20 cellular contexts compared by ENCODE assay signal in the genomic region with DNA sequence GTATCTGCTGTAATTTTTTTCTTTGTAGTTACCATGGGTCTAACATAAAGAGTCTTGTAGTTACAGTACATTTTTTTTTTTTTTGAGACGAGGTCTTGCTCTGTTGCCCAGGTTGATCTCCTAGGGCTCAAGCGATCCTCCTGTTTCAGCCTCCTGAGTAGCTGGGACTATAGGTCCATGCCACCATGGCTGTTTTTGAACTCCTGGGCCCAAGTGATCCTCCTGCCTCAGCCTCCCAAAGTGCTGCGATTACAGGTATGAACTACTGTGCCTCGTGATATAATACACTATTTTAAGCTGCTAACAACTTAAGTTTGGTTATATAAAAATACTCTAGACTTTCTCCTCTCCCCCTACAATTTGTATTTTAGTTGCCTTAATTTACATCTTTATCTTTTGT.
"Had no signal": no experiment of that assay in that cellular context is flagged by ENCODE, and none has a peak within 500 bp of the region (broad histone marks: within the 10 kb centered on the region; RNA-seq: fewer than 3 reads in every experiment).

No MANE protein-coding gene starts in this region.

- H3K27me3 ChIP-seq: colonic mucosa, foreskin keratinocyte, gastroesophageal sphincter, heart right ventricle, left lung had no signal

- H3K27ac ChIP-seq: colonic mucosa, epithelial cell of prostate, foreskin keratinocyte, gastroesophageal sphincter, heart right ventricle, left lung, lower lobe of right lung had no signal

- H3K4me3 ChIP-seq: colonic mucosa, gastroesophageal sphincter, heart right ventricle, left lung, lower lobe of right lung had no signal

- DNase-seq: colonic mucosa; cortex of kidney; effector CD8-positive, alpha-beta T cell; effector memory CD8-positive, alpha-beta T cell; endodermal cell; erythroblast; foreskin keratinocyte; heart right ventricle; hippocampal formation; left cardiac atrium; left lung; left ventricle myocardium superior; lower lobe of right lung; mammary epithelial cell; mesendoderm; midbrain; naive thymus-derived CD4-positive, alpha-beta T cell had no signal

- H3K4me1 ChIP-seq: colonic mucosa, foreskin keratinocyte, gastroesophageal sphincter, heart right ventricle, left lung, lower lobe of right lung had no signal

- H3K9me3 ChIP-seq: colonic mucosa had no signal

- ATAC-seq: effector memory CD8-positive, alpha-beta T cell; esophagus mucosa; foreskin keratinocyte; gastroesophageal sphincter; heart right ventricle; left cardiac atrium; left lung; left ventricle myocardium superior; lower lobe of right lung; naive thymus-derived CD4-positive, alpha-beta T cell had no signal

- H3K36me3 ChIP-seq: colonic mucosa, gastroesophageal sphincter, heart right ventricle, left lung, lower lobe of right lung had no signal
